In the genomic region with DNA sequence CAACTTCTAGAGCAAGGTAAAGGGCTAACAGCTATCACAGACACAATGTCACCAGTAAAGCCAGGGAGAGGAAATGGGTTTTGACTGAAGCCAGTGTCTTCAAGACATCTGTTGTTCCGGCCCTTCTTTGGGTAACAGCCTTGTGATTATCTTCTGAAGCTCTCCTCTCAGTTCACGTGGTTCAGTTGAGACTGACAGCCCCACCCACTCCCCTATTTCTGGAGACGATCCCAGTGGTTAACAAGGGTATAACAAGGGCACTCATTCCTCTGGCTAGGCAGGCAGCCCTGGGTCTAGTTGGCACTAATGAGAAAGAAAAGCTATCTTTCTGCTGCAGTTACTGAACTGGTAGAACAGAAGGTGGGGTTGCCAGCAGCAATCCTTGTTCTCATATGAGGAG, we compare ENCODE assay signal across 8 cellular contexts. TPM values are rescaled to one million over a fixed set of nuclear protein-coding genes. Genes with fewer than 3 reads are reported as not detected.
DNase-seq lines count a peak whose midpoint lies in the region; ATAC-seq and TF ChIP-seq lines count a peak whose summit lies in the region.

No MANE protein-coding gene starts in this region.

- peaks cover 12% of the 10 kb centered on the region for H3K36me3 Mint-ChIP-seq in activated CD4-positive, alpha-beta T cell treated with anti-CD3 and anti-CD28 coated beads for 36 hours (ENCODE audit: low read depth)

- H3K4me1 ChIP-seq in lower lobe of right lung: peaks cover 53% of the 10 kb centered on the region

- intact Hi-C loops in activated CD4-positive, alpha-beta T cell treated with anti-CD3 and anti-CD28 coated beads for 36 hours (cut with DNase I, micrococcal nuclease): no loop called here
- intact Hi-C loops in lower lobe of right lung (cut with DNase I): no loop called here

- peak; percentile 26 for TF ChIP-seq CTCF in choroid plexus epithelial cell (conservative IDR thresholded peaks at IDR 0.05; ENCODE audit: low read depth, low read length)
- TF ChIP-seq CTCF in lower lobe of right lung (IDR thresholded peaks at IDR 0.05): peak; percentile 43

- H3K27ac Mint-ChIP-seq in activated CD4-positive, alpha-beta T cell treated with anti-CD3 and anti-CD28 coated beads for 36 hours: peak overlapping the region; percentile 61

- ATAC-seq in activated CD4-positive, alpha-beta T cell treated with anti-CD3 and anti-CD28 coated beads for 36 hours: peak; percentile 93
- peak; percentile 82 to 89 for ATAC-seq in lower lobe of right lung

- POLR2A ChIA-PET in HEK293T (lab: Yijun Ruan, JAX): no interaction called here
- POLR2A ChIA-PET in activated CD4-positive, alpha-beta T cell treated with anti-CD3 and anti-CD28 coated beads for 36 hours (lab: Charles Lee): no interaction called here

- DNase-seq in DMS 273 (lab: John Stamatoyannopoulos, UW; ENCODE audit: unreplicated experiment) (peak; percentile 83), DMS 273 treated with DMSO at 0.1 percent for 48 hours (lab: John Stamatoyannopoulos, UW) (no peak), HEK293T (ENCODE audit: extremely low spot score) (peak; percentile 61), MV-4-11 (lab: John Stamatoyannopoulos, UW) (peak; percentile 81), choroid plexus epithelial cell (ENCODE audit: low read depth) (peak; percentile 43), lower lobe of right lung (no peak)
- DNase-seq in activated CD4-positive, alpha-beta T cell treated with anti-CD3 and anti-CD28 coated beads for 36 hours: peak; percentile 76
- peak; percentile 36 for DNase-seq in stimulated activated CD8-positive, alpha-beta memory T cell treated with anti-CD3 and anti-CD28 coated beads, Interleukin-4, amount 100 ng/mL, for 24 hours (ENCODE audit: low read depth)

- H3K9me3 Mint-ChIP-seq in activated CD4-positive, alpha-beta T cell treated with anti-CD3 and anti-CD28 coated beads for 36 hours (ENCODE audit: low read depth): peaks cover 3% of the 10 kb centered on the region

- H3K9me3 ChIP-seq in lower lobe of right lung: no peaks in the 10 kb centered on the region

- H3K36me3 ChIP-seq in lower lobe of right lung: no peaks in the 10 kb centered on the region

- peak overlapping the region; percentile 28 for H3K27ac ChIP-seq in lower lobe of right lung

- H3K27me3 ChIP-seq in lower lobe of right lung (ENCODE audit: low read depth): no peaks in the 10 kb centered on the region

- H3K4me1 Mint-ChIP-seq in activated CD4-positive, alpha-beta T cell treated with anti-CD3 and anti-CD28 coated beads for 36 hours: peaks cover 79% of the 10 kb centered on the region

- CTCF ChIA-PET in HEK293T (lab: Yijun Ruan, JAX): interaction anchor here (0.7 to 1.6 kb wide), 4 partner anchors 13 to 115 kb away, joined by 3 to 9 read pairs (median 4); no protein-coding TSS in a partner anchor
- CTCF ChIA-PET in activated CD4-positive, alpha-beta T cell treated with anti-CD3 and anti-CD28 coated beads for 36 hours (lab: Charles Lee): interaction anchor here (0.5 to 18.6 kb wide), 15 partner anchors 11 to 153 kb away, joined by 3 to 280 read pairs (median 5); no protein-coding TSS in a partner anchor

- no peaks in the 10 kb centered on the region for H3K27me3 Mint-ChIP-seq in activated CD4-positive, alpha-beta T cell treated with anti-CD3 and anti-CD28 coated beads for 36 hours

- H3K4me3 ChIP-seq in choroid plexus epithelial cell (ENCODE audit: low read depth, low read length): no peak overlapping the region
- H3K4me3 ChIP-seq in lower lobe of right lung: no peak overlapping the region

- H3K4me3 Mint-ChIP-seq in activated CD4-positive, alpha-beta T cell treated with anti-CD3 and anti-CD28 coated beads for 36 hours: peak overlapping the region; percentile 16

TF ChIP-seq in HEK293T, 16 proteins besides CTCF, POLR2A, EP300 and RAD21:
- TF ChIP-seq NFRKB (IDR thresholded peaks at IDR 0.05) (no peak), SUZ12 (IDR thresholded peaks at IDR 0.05) (no peak)
- TF ChIP-seq, protein P1, sequence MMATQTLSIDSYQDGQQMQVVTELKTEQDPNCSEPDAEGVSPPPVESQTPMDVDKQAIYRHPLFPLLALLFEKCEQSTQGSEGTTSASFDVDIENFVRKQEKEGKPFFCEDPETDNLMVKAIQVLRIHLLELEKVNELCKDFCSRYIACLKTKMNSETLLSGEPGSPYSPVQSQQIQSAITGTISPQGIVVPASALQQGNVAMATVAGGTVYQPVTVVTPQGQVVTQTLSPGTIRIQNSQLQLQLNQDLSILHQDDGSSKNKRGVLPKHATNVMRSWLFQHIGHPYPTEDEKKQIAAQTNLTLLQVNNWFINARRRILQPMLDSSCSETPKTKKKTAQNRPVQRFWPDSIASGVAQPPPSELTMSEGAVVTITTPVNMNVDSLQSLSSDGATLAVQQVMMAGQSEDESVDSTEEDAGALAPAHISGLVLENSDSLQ (IDR thresholded peaks at IDR 0.05): peak; percentile 84

RNA-seq across cellular contexts. Expression of a gene that starts 6.9 kb away (rescaled TPM):
- 10 to 100 TPM; 20.4 to 24.0 TPM for total RNA-seq in activated CD4-positive, alpha-beta T cell treated with anti-CD3 and anti-CD28 coated beads for 36 hours
- total RNA-seq in lower lobe of right lung: 59.2 TPM

RNA-seq across cellular contexts. Expression of a gene that starts 53.5 kb away (rescaled TPM):
- 1 to 10 TPM; 2.3 to 2.4 TPM for total RNA-seq in activated CD4-positive, alpha-beta T cell treated with anti-CD3 and anti-CD28 coated beads for 36 hours
- 148 TPM for total RNA-seq in lower lobe of right lung

Comparison
In these comparisons a context has a peak if more than half of its experiments do, and no peak if none do; other contexts are left out.
1. DNase-seq: peak in DMS 273 (single experiment), HEK293T (single experiment), MV-4-11 (single experiment), activated CD4-positive, alpha-beta T cell treated with anti-CD3 and anti-CD28 coated beads for 36 hours (single experiment), choroid plexus epithelial cell (single experiment) and stimulated activated CD8-positive, alpha-beta memory T cell treated with anti-CD3 and anti-CD28 coated beads, Interleukin-4, amount 100 ng/mL, for 24 hours (single experiment); none in DMS 273 treated with DMSO at 0.1 percent for 48 hours (single experiment) and lower lobe of right lung (single experiment).
2. RNA of a gene that starts 53.5 kb away (total RNA-seq): 148 TPM in lower lobe of right lung (single experiment); 2.3 to 2.4 TPM in activated CD4-positive, alpha-beta T cell treated with anti-CD3 and anti-CD28 coated beads for 36 hours; every median in the first group is over 10 times any median in the second.